Comparison of ENCODE assay signal across 8 cellular contexts in genomic region chr1:220281159-220281574, GRCh38.
DNase-seq lines count a peak whose midpoint lies in the region; ATAC-seq, FAIRE-seq and TF ChIP-seq lines count a peak whose summit lies in the region.

No MANE protein-coding gene starts in this region.

- CTCF ChIA-PET in RWPE1 (lab: Yijun Ruan, JAX): interaction anchor here (0.5 to 6.0 kb wide), 66 partner anchors 9 to 585 kb away, joined by 3 to 79 read pairs (median 4); partner anchors contain the start of genes MTARC1 and MTARC2

- POLR2A ChIA-PET in RWPE1 (lab: Yijun Ruan, JAX; ENCODE audit: low non-redundant PET): interaction anchor here (0.5 kb wide), 1 partner anchor 408 kb away, joined by 3 read pairs; no protein-coding TSS in a partner anchor

- H3K27ac ChIP-seq in RWPE1 (no peak overlapping the region), coronary artery (no peak overlapping the region)

- H3K4me3 ChIP-seq in coronary artery: no peak overlapping the region

- no peak for ATAC-seq in GM21528 (IDR thresholded peaks at IDR 0.05; ENCODE audit: low FRiP score, unreplicated experiment)

- no peak for DNase-seq in D721Med (ENCODE audit: insufficient read length, low spot score)
- peak; percentile 37 for DNase-seq in HCEC 1CT
- DNase-seq in RWPE1 (ENCODE audit: low spot score): peak; percentile 50
- peak; percentile 20 for DNase-seq in iPS-NIHi11 (ENCODE audit: low spot score)
- no peak for DNase-seq in hippocampal formation (lab: John Stamatoyannopoulos, UW)
- DNase-seq in coronary artery (ENCODE audit: low spot score): no peak
- no peak for DNase-seq in cortex of kidney (lab: John Stamatoyannopoulos, UW)

- peak; percentile 95 for FAIRE-seq in D721Med (lab: Jason Lieb, UNC)

- peak; percentile 79 for TF ChIP-seq CTCF in D721Med (IDR thresholded peaks at IDR 0.05; ENCODE audit: insufficient read depth, missing control alignments)
- peak; percentile 44 for TF ChIP-seq CTCF in RWPE1 (conservative IDR thresholded peaks at IDR 0.05; ENCODE audit: low read depth)
- no peak for TF ChIP-seq CTCF in coronary artery (IDR thresholded peaks at IDR 0.05)

Comparison
In these comparisons a context has a peak if more than half of its experiments do, and no peak if none do; other contexts are left out.
1. DNase-seq: peak in HCEC 1CT (single experiment), RWPE1 (single experiment) and iPS-NIHi11 (single experiment); none in D721Med (single experiment), hippocampal formation (0 of 2), coronary artery (single experiment) and cortex of kidney (single experiment).